Comparison of ENCODE assay signal across 14 cellular contexts in the genomic region with DNA sequence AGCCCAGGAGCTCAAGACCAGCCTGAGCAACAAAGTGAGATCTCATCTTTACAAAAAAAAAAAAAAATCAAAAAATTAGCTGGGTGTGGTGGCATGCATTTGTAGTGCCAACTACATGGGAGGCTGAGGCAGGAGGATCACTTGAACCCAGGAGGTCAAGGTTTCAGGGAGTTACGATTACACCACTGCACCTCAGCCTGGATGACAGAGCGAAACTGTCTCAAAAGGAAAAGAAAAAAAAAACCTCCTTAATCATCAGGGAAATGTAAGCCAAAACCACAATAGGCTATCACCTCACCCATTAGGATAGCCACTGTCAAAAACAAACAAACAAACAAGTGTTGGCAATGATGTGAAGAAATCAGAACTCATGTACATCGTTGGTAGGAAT. TPM values are rescaled to one million over a fixed set of nuclear protein-coding genes. Genes with fewer than 3 reads are reported as not detected.
A peak's percentile ranks its signal among the peaks of the same experiment; 100 is the strongest.
DNase-seq lines count a peak whose midpoint lies in the region; ATAC-seq, FAIRE-seq and TF ChIP-seq lines count a peak whose summit lies in the region.
"Had no signal": no experiment of that assay in that cellular context is flagged by ENCODE, and none has a peak within 500 bp of the region (broad histone marks: within the 10 kb centered on the region; RNA-seq: fewer than 3 reads in every experiment).

No MANE protein-coding gene starts in this region.

- intact Hi-C loops in K562 (cut with micrococcal nuclease) (loop anchor here (1.0 kb wide), 3 partner anchors 13 to 147 kb away; a partner anchor contains a TSS), heart left ventricle (cut with DNase I) (no loop called here)

- peaks cover 84% of the 10 kb centered on the region for H3K79me2 ChIP-seq in Loucy (ENCODE audit: insufficient read depth, low read length)
- peaks cover 94% of the 10 kb centered on the region for H3K79me2 ChIP-seq in K562 (ENCODE audit: control insufficient read depth, insufficient read depth, low read length)

- peaks cover 3% of the 10 kb centered on the region for H3K36me3 Mint-ChIP-seq in memory B cell
- peaks cover 2% of the 10 kb centered on the region for H3K36me3 Mint-ChIP-seq in progenitor cell of endocrine pancreas (ENCODE audit: insufficient read depth)
- H3K36me3 Mint-ChIP-seq: IgD-negative memory B cell had no signal

- BruUV-seq in K562 (replicated peaks; lab: Mats Ljungman, UMichigan), result no TSS peak

- H3K4me3 Mint-ChIP-seq in memory B cell, result no peak overlapping the region
- H3K4me3 Mint-ChIP-seq in progenitor cell of endocrine pancreas (ENCODE audit: low read depth), result no peak overlapping the region

- peaks cover 9% of the 10 kb centered on the region for H3K9me1 ChIP-seq in K562 (ENCODE audit: control insufficient read depth, insufficient read depth, low read length)

- H3K4me2 ChIP-seq in BLaER1 (peak overlapping the region; percentile 66), Loucy (ENCODE audit: low read depth, low read length, poor library complexity, severe bottlenecking) (peak overlapping the region; percentile 56), K562 (ENCODE audit: insufficient read depth, low read length) (peak overlapping the region; percentile 65)

- no peak for TF ChIP-seq RAD21 in K562 (CRISPR knock-in tag; conservative IDR thresholded peaks at IDR 0.05 in 1 of 2, IDR thresholded peaks at IDR 0.05 in 1 of 2)

- H3K4me1 ChIP-seq in BLaER1, result peaks cover 54% of the 10 kb centered on the region
- peaks cover 14% of the 10 kb centered on the region for H3K4me1 ChIP-seq in Loucy (ENCODE audit: insufficient read depth, low read length, poor library complexity, severe bottlenecking)
- H3K4me1 ChIP-seq in K562 (replicated peaks in 1 of 2; ENCODE audit: control insufficient read depth in 2 of 2, insufficient read depth in 2 of 2, low read length in 2 of 2), result peaks cover 38 to 44% of the 10 kb centered on the region in 2 experiments
- peaks cover 10 to 71% (median 47%) of the 10 kb centered on the region in 12 donors for H3K4me1 ChIP-seq in heart left ventricle

- H3K36me3 ChIP-seq in BLaER1, result peaks cover 35% of the 10 kb centered on the region
- H3K36me3 ChIP-seq in Loucy (ENCODE audit: insufficient read depth, low read length), result no peaks in the 10 kb centered on the region; the same call in 1 of the 2 replicates
- peaks cover 31% of the 10 kb centered on the region for H3K36me3 ChIP-seq in K562 (ENCODE audit: control insufficient read depth, insufficient read depth, low read length)
- H3K36me3 ChIP-seq in heart left ventricle, result no peaks in the 10 kb centered on the region

- peak; percentile 43 for TF ChIP-seq EP300 in K562 (IDR thresholded peaks at IDR 0.05; ENCODE audit: low read length)

- POLR2A ChIA-PET in K562 (lab: Yijun Ruan, JAX), result interaction anchor here (6.0 kb wide), 1 partner anchor 10 kb away, joined by 67 read pairs; a partner anchor contains a TSS

- no peaks in the 10 kb centered on the region for H3F3A ChIP-seq in Loucy (ENCODE audit: low read depth)

- ATAC-seq in K562, result no peak
- no peak for ATAC-seq in memory B cell (ENCODE audit: low read depth)
- ATAC-seq in GM21381 (IDR thresholded peaks at IDR 0.05; ENCODE audit: unreplicated experiment), result no peak
- no peak for ATAC-seq in heart left ventricle

- H3K9me3 ChIP-seq in BLaER1 (no peaks in the 10 kb centered on the region), Loucy (ENCODE audit: insufficient read depth, low read depth, low read length) (no peaks in the 10 kb centered on the region), K562 (replicated peaks; ENCODE audit: control insufficient read depth, insufficient read depth, low read depth, low read length) (no peaks in the 10 kb centered on the region), heart left ventricle (no peaks in the 10 kb centered on the region)

- H3K9ac ChIP-seq in BLaER1 (no peak overlapping the region), Loucy (ENCODE audit: low read depth, low read length, poor library complexity, severe bottlenecking) (no peak overlapping the region), K562 (ENCODE audit: insufficient read depth in 1 of 2, low read depth in 2 of 2, low read length in 2 of 2) (peak overlapping the region in 1 of 2 experiments; percentile 25; a peak in 2 of 4 replicates)

- H3K27ac ChIP-seq in BLaER1 (no peak overlapping the region), K562 (ENCODE audit: extremely low read depth, low read depth, low read length) (peak overlapping the region; percentile 47), heart left ventricle (peak overlapping the region in 1 of 12 donors; percentile 86)

- no peaks in the 10 kb centered on the region for H3K9me2 ChIP-seq in Loucy (replicated peaks; ENCODE audit: low read depth, low read length)

- TF ChIP-seq POLR2A in K562 (conservative IDR thresholded peaks at IDR 0.05) (no peak), heart left ventricle (IDR thresholded peaks at IDR 0.05) (no peak)

- H3K9me3 Mint-ChIP-seq in memory B cell (no peaks in the 10 kb centered on the region), progenitor cell of endocrine pancreas (ENCODE audit: low read depth) (no peaks in the 10 kb centered on the region)
- H3K9me3 Mint-ChIP-seq: IgD-negative memory B cell had no signal

- no peak overlapping the region for H3K4me3 ChIP-seq in BLaER1
- peak overlapping the region; percentile 15 for H3K4me3 ChIP-seq in Loucy (ENCODE audit: low read length, poor library complexity, severe bottlenecking)
- H3K4me3 ChIP-seq in K562, result no peak overlapping the region
- H3K4me3 ChIP-seq in heart left ventricle, result no peak overlapping the region

- in situ Hi-C loops in K562 (cut with MboI), result no loop called here

- H2AFZ ChIP-seq in Loucy (ENCODE audit: low read length) (no peak overlapping the region), K562 (ENCODE audit: low read depth, low read length) (no peak overlapping the region)

- CTCF ChIA-PET in K562 (lab: Yijun Ruan, JAX; ENCODE audit: low intra/inter-chr PET ratio), result no interaction called here

- peak; percentile 44 for FAIRE-seq in K562 (lab: Jason Lieb, UNC)

- TF ChIP-seq CTCF in Loucy (conservative IDR thresholded peaks at IDR 0.05; ENCODE audit: low read length), result no peak
- no peak for TF ChIP-seq CTCF in K562 (IDR thresholded peaks at IDR 0.05 in 2 of 3, conservative IDR thresholded peaks at IDR 0.05 in 1 of 3; ENCODE audit: insufficient read depth in 2 of 3, low read depth in 1 of 3, low read length in 3 of 3)
- TF ChIP-seq CTCF in progenitor cell of endocrine pancreas (IDR thresholded peaks at IDR 0.05; ENCODE audit: unreplicated experiment), result no peak
- TF ChIP-seq CTCF in heart left ventricle (IDR thresholded peaks at IDR 0.05), result no peak

- peak in 1 of 4 experiments; percentile 60 for DNase-seq in K562 (ENCODE audit: extremely low read depth in 1 of 4, low spot score in 3 of 4)
- DNase-seq in memory B cell (ENCODE audit: low spot score in 2 of 2), result no peak
- no peak for DNase-seq in DMS 273 treated with DMSO at 0.1 percent for 48 hours (lab: John Stamatoyannopoulos, UW)
- DNase-seq in progenitor cell of endocrine pancreas (ENCODE audit: low spot score, unreplicated experiment), result no peak
- DNase-seq in heart left ventricle, result no peak
- DNase-seq: C1 segment of cervical spinal cord, NCI-H2171, retina had no signal

- H4K20me1 ChIP-seq in BLaER1, result peaks cover 100% of the 10 kb centered on the region
- peaks cover 24% of the 10 kb centered on the region for H4K20me1 ChIP-seq in Loucy (ENCODE audit: insufficient read depth, low read length, poor library complexity, severe bottlenecking)
- peaks cover 43% of the 10 kb centered on the region for H4K20me1 ChIP-seq in K562 (replicated peaks; ENCODE audit: control insufficient read depth, insufficient read depth, low read length)

- no peaks in the 10 kb centered on the region for H3K27me3 ChIP-seq in BLaER1
- H3K27me3 ChIP-seq in Loucy (ENCODE audit: insufficient read depth, low read length, poor library complexity, severe bottlenecking), result no peaks in the 10 kb centered on the region
- no peaks in the 10 kb centered on the region for H3K27me3 ChIP-seq in K562 (ENCODE audit: control insufficient read depth in 2 of 2, insufficient read depth in 2 of 2, low read length in 2 of 2)
- H3K27me3 ChIP-seq in heart left ventricle, result no peaks in the 10 kb centered on the region

- H3K27ac Mint-ChIP-seq in memory B cell, result peak overlapping the region; percentile 24
- H3K27ac Mint-ChIP-seq in progenitor cell of endocrine pancreas, result no peak overlapping the region

- no peaks in the 10 kb centered on the region for H3K27me3 Mint-ChIP-seq in memory B cell
- H3K27me3 Mint-ChIP-seq in progenitor cell of endocrine pancreas, result no peaks in the 10 kb centered on the region

- H3K4me1 Mint-ChIP-seq in memory B cell, result peaks cover 30% of the 10 kb centered on the region
- H3K4me1 Mint-ChIP-seq in progenitor cell of endocrine pancreas (ENCODE audit: low read depth), result peaks cover 9% of the 10 kb centered on the region

- 62% methylated on average over 3 of the region's 3 CpGs for WGBS in K562 (ENCODE audit: insufficient coverage, low coverage, missing lambda C conversion rate)
- WGBS in heart left ventricle, 4 donors, result 52 to 90% (median 77%) methylated on average over 3 of the region's 3 CpGs

RNA-seq across cellular contexts. Expression of a gene that starts 13.4 kb away (rescaled TPM):
- total RNA-seq in K562 (2011; cell fraction: chromatin; rRNA removed; ENCODE audit: low replicate concordance), result 104 and 237 TPM in 2 replicates
- 233 and 250 TPM in 2 replicates for total RNA-seq in K562 (2011; cell fraction: nucleolus; rRNA removed)
- total RNA-seq in K562 (2011; cell fraction: nucleoplasm; rRNA removed), result 163 and 192 TPM in 2 replicates
- total RNA-seq in K562 (2014; rRNA removed) (62.9 and 79.7 TPM in 2 replicates), K562 (2014; rRNA removed; fragmentation: Illumina TruSeq; extraction: Trizol) (25.0 and 31.7 TPM in 2 replicates), K562 (2015; rRNA removed; fragmentation: Illumina TruSeq; extraction: Trizol) (52.2 and 56.7 TPM in 2 replicates), K562 (2021) (101 and 103 TPM in 2 replicates), progenitor cell of endocrine pancreas (87.1 and 89.1 TPM in 2 replicates), heart left ventricle (10 to 100 TPM; 36.1 to 53.3 (median 41.2) TPM)
- polyA plus RNA-seq in K562 (2011; rRNA removed) (45.6 and 65.3 TPM in 2 replicates), K562 (2014; fragmentation: Illumina TruSeq; extraction: Trizol) (56.7 and 59.7 TPM in 2 replicates), K562 (2014; fragmentation: Nextera tagmentation; extraction: Ambion mirVana) (under 1 TPM; 0.69 to 0.70 TPM), K562 (2014; rRNA removed) (54.1 and 56.4 TPM in 2 replicates), heart left ventricle (10 to 100 TPM; 26.0 to 51.5 TPM)
- 87.9 and 92.8 TPM in 2 replicates for polyA plus RNA-seq in K562 (2011; cell fraction: cytosol; rRNA removed)
- 96.5 and 99.6 TPM in 2 replicates for polyA plus RNA-seq in K562 (2011; cell fraction: nucleus; rRNA removed)
- 68.2 and 87.4 TPM in 2 replicates for polyA plus RNA-seq in K562 (2012)
- 59.4 and 60.5 TPM in 2 replicates for polyA minus RNA-seq in K562 (2011; rRNA and poly(A)+ RNA removed)
- 76.8 and 101 TPM in 2 replicates for polyA minus RNA-seq in K562 (2011; cell fraction: cytosol; rRNA and poly(A)+ RNA removed)
- polyA minus RNA-seq in K562 (2011; cell fraction: nucleus; rRNA and poly(A)+ RNA removed), result 59.6 and 106 TPM in 2 replicates

RNA-seq across cellular contexts. Expression of a gene that starts 22.3 kb away (rescaled TPM):
- total RNA-seq in K562 (2011; cell fraction: chromatin; rRNA removed; ENCODE audit: low replicate concordance), result 0.21 TPM in 1 of 2 replicates, not detected in the other
- not detected in 2 replicates for total RNA-seq in K562 (2011; cell fraction: nucleolus; rRNA removed)
- 0.22 TPM in 1 of 2 replicates, not detected in the other for total RNA-seq in K562 (2011; cell fraction: nucleoplasm; rRNA removed)
- total RNA-seq in K562 (2014; rRNA removed), result not detected in 2 replicates
- not detected in 2 replicates for total RNA-seq in K562 (2014; rRNA removed; fragmentation: Illumina TruSeq; extraction: Trizol)
- total RNA-seq in K562 (2015; rRNA removed; fragmentation: Illumina TruSeq; extraction: Trizol), result not detected in 2 replicates
- not detected in 2 replicates for total RNA-seq in K562 (2021)
- not detected in 2 replicates for polyA plus RNA-seq in K562 (2011; rRNA removed)
- 0.04 TPM in 1 of 2 replicates, not detected in the other for polyA plus RNA-seq in K562 (2011; cell fraction: cytosol; rRNA removed)
- 0.10 TPM in 1 of 2 replicates, not detected in the other for polyA plus RNA-seq in K562 (2011; cell fraction: nucleus; rRNA removed)
- not detected in 2 replicates for polyA plus RNA-seq in K562 (2012)
- not detected in 2 replicates for polyA plus RNA-seq in K562 (2014; fragmentation: Illumina TruSeq; extraction: Trizol)
- polyA plus RNA-seq in K562 (2014; fragmentation: Nextera tagmentation; extraction: Ambion mirVana), result not detected
- polyA plus RNA-seq in K562 (2014; rRNA removed), result 0.04 TPM in 1 of 2 replicates, not detected in the other
- not detected in 2 replicates for polyA minus RNA-seq in K562 (2011; rRNA and poly(A)+ RNA removed)
- not detected in 2 replicates for polyA minus RNA-seq in K562 (2011; cell fraction: cytosol; rRNA and poly(A)+ RNA removed)
- polyA minus RNA-seq in K562 (2011; cell fraction: nucleus; rRNA and poly(A)+ RNA removed), result not detected in 2 replicates
- not detected in 2 replicates for total RNA-seq in progenitor cell of endocrine pancreas
- under 1 TPM in 1 of 9 donors, not detected in 8; 0.12 TPM for total RNA-seq in heart left ventricle
- under 1 TPM; 0.04 to 0.19 TPM for polyA plus RNA-seq in heart left ventricle
- total RNA-seq: H4, urinary bladder had no signal
- polyA plus RNA-seq: IgD-negative memory B cell had no signal

RNA-seq across cellular contexts. Expression of a gene that starts 35.6 kb away (rescaled TPM):
- total RNA-seq in K562 (2011; cell fraction: chromatin; rRNA removed; ENCODE audit: low replicate concordance), result 22.9 and 43.9 TPM in 2 replicates
- total RNA-seq in K562 (2011; cell fraction: nucleolus; rRNA removed), result 30.7 and 33.7 TPM in 2 replicates
- 20.2 and 27.2 TPM in 2 replicates for total RNA-seq in K562 (2011; cell fraction: nucleoplasm; rRNA removed)
- 42.5 and 47.4 TPM in 2 replicates for total RNA-seq in K562 (2014; rRNA removed)
- 9.4 and 10.7 TPM in 2 replicates for total RNA-seq in K562 (2014; rRNA removed; fragmentation: Illumina TruSeq; extraction: Trizol)
- total RNA-seq in K562 (2015; rRNA removed; fragmentation: Illumina TruSeq; extraction: Trizol), result 28.3 and 30.9 TPM in 2 replicates
- 51.3 and 52.8 TPM in 2 replicates for total RNA-seq in K562 (2021)
- polyA plus RNA-seq in K562 (2011; rRNA removed), result 26.8 and 44.0 TPM in 2 replicates
- 44.3 and 59.3 TPM in 2 replicates for polyA plus RNA-seq in K562 (2011; cell fraction: cytosol; rRNA removed)
- 50.0 and 63.7 TPM in 2 replicates for polyA plus RNA-seq in K562 (2011; cell fraction: nucleus; rRNA removed)
- 34.4 and 35.2 TPM in 2 replicates for polyA plus RNA-seq in K562 (2012)
- 23.6 and 41.0 TPM in 2 replicates for polyA plus RNA-seq in K562 (2014; fragmentation: Illumina TruSeq; extraction: Trizol)
- 1 to 10 TPM in 1 of 2 experiments, under 1 TPM in 1; 0.70 to 1.9 TPM for polyA plus RNA-seq in K562 (2014; fragmentation: Nextera tagmentation; extraction: Ambion mirVana)
- polyA plus RNA-seq in K562 (2014; rRNA removed), result 47.1 and 58.1 TPM in 2 replicates
- 11.3 and 13.6 TPM in 2 replicates for polyA minus RNA-seq in K562 (2011; rRNA and poly(A)+ RNA removed)
- 16.3 and 30.8 TPM in 2 replicates for polyA minus RNA-seq in K562 (2011; cell fraction: cytosol; rRNA and poly(A)+ RNA removed)
- polyA minus RNA-seq in K562 (2011; cell fraction: nucleus; rRNA and poly(A)+ RNA removed), result 11.7 and 24.3 TPM in 2 replicates
- 18.7 and 20.4 TPM in 2 replicates for total RNA-seq in progenitor cell of endocrine pancreas
- 10 to 100 TPM in 4 of 9 donors, 1 to 10 TPM in 5; 7.8 to 14.4 (median 9.6) TPM for total RNA-seq in heart left ventricle
- polyA plus RNA-seq in heart left ventricle, result 10 to 100 TPM; 11.2 to 14.7 TPM

RNA-seq across cellular contexts. Expression of a gene that starts 41.3 kb away (rescaled TPM):
- total RNA-seq in K562 (2011; cell fraction: chromatin; rRNA removed; ENCODE audit: low replicate concordance), result not detected in 2 replicates
- not detected in 2 replicates for total RNA-seq in K562 (2011; cell fraction: nucleolus; rRNA removed)
- not detected in 2 replicates for total RNA-seq in K562 (2011; cell fraction: nucleoplasm; rRNA removed)
- total RNA-seq in K562 (2014; rRNA removed) (not detected in 2 replicates), K562 (2014; rRNA removed; fragmentation: Illumina TruSeq; extraction: Trizol) (not detected in 2 replicates), K562 (2015; rRNA removed; fragmentation: Illumina TruSeq; extraction: Trizol) (not detected in 2 replicates), K562 (2021) (not detected in 2 replicates), progenitor cell of endocrine pancreas (not detected in 2 replicates), heart left ventricle (not detected)
- polyA plus RNA-seq in K562 (2011; rRNA removed) (not detected in 2 replicates), K562 (2014; fragmentation: Illumina TruSeq; extraction: Trizol) (not detected in 2 replicates), K562 (2014; fragmentation: Nextera tagmentation; extraction: Ambion mirVana) (not detected), K562 (2014; rRNA removed) (not detected in 2 replicates), heart left ventricle (not detected)
- polyA plus RNA-seq in K562 (2011; cell fraction: cytosol; rRNA removed), result not detected in 2 replicates
- polyA plus RNA-seq in K562 (2011; cell fraction: nucleus; rRNA removed), result not detected in 2 replicates
- not detected in 2 replicates for polyA plus RNA-seq in K562 (2012)
- polyA minus RNA-seq in K562 (2011; rRNA and poly(A)+ RNA removed), result not detected in 2 replicates
- not detected in 2 replicates for polyA minus RNA-seq in K562 (2011; cell fraction: cytosol; rRNA and poly(A)+ RNA removed)
- not detected in 2 replicates for polyA minus RNA-seq in K562 (2011; cell fraction: nucleus; rRNA and poly(A)+ RNA removed)
- total RNA-seq: H4, urinary bladder had no signal
- polyA plus RNA-seq: IgD-negative memory B cell, urinary bladder had no signal
